Comparison of ENCODE assay signal across 1 cellular context in the genomic region with DNA sequence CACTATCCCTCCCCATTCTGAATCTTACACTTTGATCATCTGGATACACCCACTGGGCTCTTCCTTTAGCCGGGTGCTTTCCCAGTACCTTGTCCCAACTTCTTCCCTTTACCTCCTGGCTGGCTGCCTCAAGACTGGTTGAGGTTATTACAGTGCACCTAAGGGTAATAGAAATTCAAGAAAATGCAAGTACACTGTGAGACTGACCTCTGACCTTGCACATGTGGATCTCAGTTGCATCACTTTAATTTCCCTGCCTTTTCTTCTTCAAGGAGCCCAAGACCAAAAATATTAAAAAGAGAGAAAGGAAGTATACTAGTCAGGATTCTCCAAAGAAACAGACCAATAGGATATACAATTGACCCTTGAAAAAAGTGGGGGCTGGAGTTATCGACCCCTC.
TF ChIP-seq lines count a peak whose summit lies in the region.

No MANE protein-coding gene starts in this region.

TF ChIP-seq in GM23338, 12 proteins besides CTCF, POLR2A, EP300 and RAD21 (continued from another document):
- TF ChIP-seq, protein P1, sequence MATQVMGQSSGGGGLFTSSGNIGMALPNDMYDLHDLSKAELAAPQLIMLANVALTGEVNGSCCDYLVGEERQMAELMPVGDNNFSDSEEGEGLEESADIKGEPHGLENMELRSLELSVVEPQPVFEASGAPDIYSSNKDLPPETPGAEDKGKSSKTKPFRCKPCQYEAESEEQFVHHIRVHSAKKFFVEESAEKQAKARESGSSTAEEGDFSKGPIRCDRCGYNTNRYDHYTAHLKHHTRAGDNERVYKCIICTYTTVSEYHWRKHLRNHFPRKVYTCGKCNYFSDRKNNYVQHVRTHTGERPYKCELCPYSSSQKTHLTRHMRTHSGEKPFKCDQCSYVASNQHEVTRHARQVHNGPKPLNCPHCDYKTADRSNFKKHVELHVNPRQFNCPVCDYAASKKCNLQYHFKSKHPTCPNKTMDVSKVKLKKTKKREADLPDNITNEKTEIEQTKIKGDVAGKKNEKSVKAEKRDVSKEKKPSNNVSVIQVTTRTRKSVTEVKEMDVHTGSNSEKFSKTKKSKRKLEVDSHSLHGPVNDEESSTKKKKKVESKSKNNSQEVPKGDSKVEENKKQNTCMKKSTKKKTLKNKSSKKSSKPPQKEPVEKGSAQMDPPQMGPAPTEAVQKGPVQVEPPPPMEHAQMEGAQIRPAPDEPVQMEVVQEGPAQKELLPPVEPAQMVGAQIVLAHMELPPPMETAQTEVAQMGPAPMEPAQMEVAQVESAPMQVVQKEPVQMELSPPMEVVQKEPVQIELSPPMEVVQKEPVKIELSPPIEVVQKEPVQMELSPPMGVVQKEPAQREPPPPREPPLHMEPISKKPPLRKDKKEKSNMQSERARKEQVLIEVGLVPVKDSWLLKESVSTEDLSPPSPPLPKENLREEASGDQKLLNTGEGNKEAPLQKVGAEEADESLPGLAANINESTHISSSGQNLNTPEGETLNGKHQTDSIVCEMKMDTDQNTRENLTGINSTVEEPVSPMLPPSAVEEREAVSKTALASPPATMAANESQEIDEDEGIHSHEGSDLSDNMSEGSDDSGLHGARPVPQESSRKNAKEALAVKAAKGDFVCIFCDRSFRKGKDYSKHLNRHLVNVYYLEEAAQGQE (IDR thresholded peaks at IDR 0.05; ENCODE audit: unreplicated experiment): no peak
- TF ChIP-seq EZH2 (IDR thresholded peaks at IDR 0.05; ENCODE audit: low read depth, unreplicated experiment) (no peak), JUNB (IDR thresholded peaks at IDR 0.05; ENCODE audit: unreplicated experiment) (no peak)
